In genomic region chr3:22887664-22888291, GRCh38 we compare ENCODE assay signal across 8 cellular contexts.
A peak's percentile ranks its signal among the peaks of the same experiment; 100 is the strongest.
DNase-seq lines count a peak whose midpoint lies in the region; ATAC-seq and TF ChIP-seq lines count a peak whose summit lies in the region.

No MANE protein-coding gene starts in this region.

- TF ChIP-seq POLR2A in tibial nerve (IDR thresholded peaks at IDR 0.05) (no peak), GM18505 (IDR thresholded peaks at IDR 0.05; ENCODE audit: borderline replicate concordance, extremely low read depth, insufficient read depth, insufficient read length) (no peak)

- no peak overlapping the region for H2BK20ac ChIP-seq in H9 (ENCODE audit: low read depth, low read length, poor library complexity, severe bottlenecking)

- H3K4me1 Mint-ChIP-seq in H9 = no peaks in the 10 kb centered on the region
- H3K4me1 Mint-ChIP-seq in T-cell = no peaks in the 10 kb centered on the region

- H3K36me3 Mint-ChIP-seq in H9 (ENCODE audit: insufficient read depth in 1 of 3, low read depth in 3 of 3) (no peaks in the 10 kb centered on the region), T-cell (no peaks in the 10 kb centered on the region)

- H3K4me3 ChIP-seq in PC-9 = no peak overlapping the region
- H3K4me3 ChIP-seq in foreskin fibroblast (ENCODE audit: low read depth in 1 of 2, low read length in 2 of 2) = no peak overlapping the region
- no peak overlapping the region for H3K4me3 ChIP-seq in tibial nerve

- no peak overlapping the region for H3T11ph ChIP-seq in H9 (ENCODE audit: low read length)

- no TSS peak for BruUV-seq in PC-9 (replicated peaks; lab: Mats Ljungman, UMichigan)

- CTCF ChIA-PET in PC-9 (lab: Charles Lee) (interaction anchor here (0.6 kb wide), 1 partner anchor 323 kb away, joined by 3 read pairs; no protein-coding TSS in a partner anchor), T-cell (lab: Charles Lee) (no interaction called here)

- H3K9me3 ChIP-seq in H9 (ENCODE audit: control insufficient read depth, low read depth, low read length) = no peaks in the 10 kb centered on the region
- H3K9me3 ChIP-seq in PC-9 (ENCODE audit: insufficient read depth, low read depth) = no peaks in the 10 kb centered on the region
- no peaks in the 10 kb centered on the region for H3K9me3 ChIP-seq in tibial nerve

- no peaks in the 10 kb centered on the region for H3K23me2 ChIP-seq in H9 (ENCODE audit: insufficient read length, low read depth, low read length, poor library complexity, severe bottlenecking)

- no peak overlapping the region for H2AK5ac ChIP-seq in H9 (ENCODE audit: insufficient read length, low read length)

- no peaks in the 10 kb centered on the region for H3K27me3 Mint-ChIP-seq in H9 (ENCODE audit: low read depth)
- H3K27me3 Mint-ChIP-seq in T-cell = no peaks in the 10 kb centered on the region

- H3K56ac ChIP-seq in H9 (ENCODE audit: insufficient read length, low read depth, low read length) = no peak overlapping the region

- H3K79me2 ChIP-seq in H9 (ENCODE audit: insufficient read depth, low read length) (no peaks in the 10 kb centered on the region), PC-9 (ENCODE audit: low read depth) (no peaks in the 10 kb centered on the region)

- no peak overlapping the region for H3K18ac ChIP-seq in H9 (ENCODE audit: insufficient read length, low read depth, low read length)

- no peak overlapping the region for H2BK15ac ChIP-seq in H9 (ENCODE audit: low read depth, low read length)

- H3K27ac ChIP-seq in H9 (ENCODE audit: insufficient read length, low read depth, low read length) = no peak overlapping the region
- H3K27ac ChIP-seq in PC-9 = no peak overlapping the region
- H3K27ac ChIP-seq in tibial nerve = no peak overlapping the region

- no peaks in the 10 kb centered on the region for H4K20me1 ChIP-seq in H9 (ENCODE audit: control insufficient read depth, insufficient read depth, insufficient read length)
- no peaks in the 10 kb centered on the region for H4K20me1 ChIP-seq in PC-9 (ENCODE audit: insufficient read depth)

- no peak overlapping the region for H2BK5ac ChIP-seq in H9 (ENCODE audit: insufficient read length, low read length)

- no peak overlapping the region for H3K23ac ChIP-seq in H9 (ENCODE audit: insufficient read length, low read depth, low read length)

- no peak overlapping the region for H3K9ac ChIP-seq in H9 (ENCODE audit: extremely low read depth, insufficient read length, low read length)

- TF ChIP-seq EP300 in tibial nerve (IDR thresholded peaks at IDR 0.05) = no peak

- H4K5ac ChIP-seq in H9 (ENCODE audit: insufficient read length, low read depth, low read length) = no peak overlapping the region

- no peaks in the 10 kb centered on the region for H3K9me2 ChIP-seq in PC-9 (ENCODE audit: insufficient read depth)

- H2BK120ac ChIP-seq in H9 (ENCODE audit: low read depth, low read length, poor library complexity, severe bottlenecking) = no peak overlapping the region

- H3K36me3 ChIP-seq in PC-9 (ENCODE audit: low read depth) = no peaks in the 10 kb centered on the region
- no peaks in the 10 kb centered on the region for H3K36me3 ChIP-seq in tibial nerve

- no peak overlapping the region for H2BK12ac ChIP-seq in H9 (ENCODE audit: insufficient read length, low read depth, low read length)

- H3K27me3 ChIP-seq in H9 (ENCODE audit: insufficient read depth, low read length) (no peaks in the 10 kb centered on the region), PC-9 (ENCODE audit: insufficient read depth, low read depth) (no peaks in the 10 kb centered on the region), tibial nerve (no peaks in the 10 kb centered on the region)

- ATAC-seq in T-cell (replicated peaks in 1 of 4) = no peak
- ATAC-seq in GM18505 (IDR thresholded peaks at IDR 0.05; ENCODE audit: unreplicated experiment) = no peak

- H2AFZ ChIP-seq in H9 (ENCODE audit: low read length) = no peak overlapping the region
- H2AFZ ChIP-seq in PC-9 = no peak overlapping the region

- POLR2A ChIA-PET in PC-9 (lab: Charles Lee; ENCODE audit: unreplicated experiment) = no interaction called here
- POLR2A ChIA-PET in T-cell (lab: Charles Lee) = no interaction called here

- no peak overlapping the region for H3K4me2 ChIP-seq in H9 (ENCODE audit: insufficient read depth, insufficient read length, low read length)
- no peak overlapping the region for H3K4me2 ChIP-seq in PC-9

- H3K9me3 Mint-ChIP-seq in H9 (no peaks in the 10 kb centered on the region), T-cell (peaks cover 0 to 4% (median 0%) of the 10 kb centered on the region in 3 donors)

- TF ChIP-seq CTCF in H9 (conservative IDR thresholded peaks at IDR 0.05) (peak; percentile 82), PC-9 (conservative IDR thresholded peaks at IDR 0.05) (peak; percentile 78), foreskin fibroblast (IDR thresholded peaks at IDR 0.05; ENCODE audit: low read depth, low read length) (peak; percentile 63), tibial nerve (IDR thresholded peaks at IDR 0.05) (peak in 4 of 5 experiments; percentile 11 to 47 (median 26))

- no peaks in the 10 kb centered on the region for H3K4me1 ChIP-seq in H9 (ENCODE audit: insufficient read depth, low read length)
- H3K4me1 ChIP-seq in PC-9 (replicated peaks; ENCODE audit: insufficient read depth) = no peaks in the 10 kb centered on the region
- H3K4me1 ChIP-seq in tibial nerve = peaks cover 0 to 16% (median 0%) of the 10 kb centered on the region in 4 donors

- intact Hi-C loops in PC-9 (cut with micrococcal nuclease; ENCODE audit: unreplicated experiment) = loop anchor here (1.0 to 5.0 kb wide), 4 partner anchors 73 to 710 kb away; no protein-coding TSS in a partner anchor

- H4K8ac ChIP-seq in H9 (replicated peaks; ENCODE audit: insufficient read length, low read depth, low read length) = no peak overlapping the region

- H3K27ac Mint-ChIP-seq in H9 (no peak overlapping the region), T-cell (no peak overlapping the region)

- H3K14ac ChIP-seq in H9 (ENCODE audit: insufficient read depth, low read length) = no peak overlapping the region

- H3K4me3 Mint-ChIP-seq in H9 (no peak overlapping the region), T-cell (no peak overlapping the region)

- H4K91ac ChIP-seq in H9 (ENCODE audit: insufficient read length, low read depth, low read length) = no peak overlapping the region

- no peaks in the 10 kb centered on the region for H3K79me1 ChIP-seq in H9 (ENCODE audit: insufficient read depth, low read depth, low read length, poor library complexity, severe bottlenecking)

- no peaks in the 10 kb centered on the region for H3F3A ChIP-seq in PC-9 (ENCODE audit: insufficient read depth, low read depth)

- no peak overlapping the region for H3K4ac ChIP-seq in H9 (ENCODE audit: low read depth, low read length)

- no CpG with 5 or more reads among the region's 2 CpGs for WGBS in H9 (ENCODE audit: extremely low coverage, insufficient read length, low lambda C conversion rate)
- 58 to 66% methylated on average over 2 of the region's 2 CpGs for WGBS in tibial nerve, 2 donors

- DNase-seq in DMS153 treated with DMSO at 0.1 percent for 48 hours (lab: John Stamatoyannopoulos, UW; ENCODE audit: unreplicated experiment) = peak; percentile 5
- no peak for DNase-seq in H9
- DNase-seq in PC-9 = peak in 1 of 2 experiments; percentile 4
- peak; percentile 2 to 53 for DNase-seq in foreskin fibroblast
- no peak for DNase-seq in tibial nerve (ENCODE audit: low spot score in 2 of 2)
- DNase-seq in T-cell = no peak
- no peak for DNase-seq in NCI-H187 (lab: John Stamatoyannopoulos, UW)

Comparison
In these comparisons a context has a peak if more than half of its experiments do, and no peak if none do; other contexts are left out.
1. DNase-seq: peak in DMS153 treated with DMSO at 0.1 percent for 48 hours (single experiment) and foreskin fibroblast (2 of 2); none in H9 (single experiment), tibial nerve (0 of 2), T-cell (0 of 34) and NCI-H187 (0 of 2).
2. CTCF ChIP-seq: peak in every context shown above with its lines; median percentile 82 in H9; 78 in PC-9; 63 in foreskin fibroblast; 26 in tibial nerve.